8 cellular contexts compared by ENCODE assay signal in the genomic region with DNA sequence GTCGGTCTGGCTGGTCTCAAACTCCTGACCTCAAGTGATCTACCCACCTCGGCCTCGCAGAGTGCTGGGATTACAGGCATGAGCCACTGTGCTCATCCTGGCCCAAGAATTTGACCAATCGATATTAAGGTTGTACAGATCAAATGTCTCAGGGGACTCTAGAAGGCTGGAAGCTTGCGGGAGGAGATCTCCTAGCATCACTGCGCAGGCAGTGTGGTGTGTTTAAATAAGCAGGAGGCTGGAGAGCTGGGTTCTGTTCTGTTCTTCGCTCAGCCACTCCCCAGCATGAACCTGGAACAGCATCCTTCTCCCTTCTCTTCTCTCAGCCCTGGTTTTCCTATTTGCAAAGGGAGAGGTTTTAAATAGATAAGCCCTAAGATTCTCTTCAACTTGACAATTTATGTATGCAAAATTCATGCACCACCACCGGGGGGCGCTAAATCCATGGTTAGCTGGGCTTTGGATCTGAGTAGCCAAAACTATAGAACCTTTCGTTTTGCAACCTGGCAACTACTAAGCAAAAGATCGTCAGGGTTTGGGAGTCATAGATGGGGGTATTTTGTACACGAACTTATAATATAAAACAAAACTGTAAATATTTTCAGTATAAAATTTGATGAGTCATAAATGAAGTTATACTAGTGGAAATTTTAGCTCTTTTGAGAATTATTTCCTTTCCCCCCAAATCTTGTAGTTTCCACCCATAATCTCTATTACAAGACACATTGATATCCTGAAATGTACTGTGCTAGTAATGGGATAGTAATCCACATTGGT.
DNase-seq lines count a peak whose midpoint lies in the region; ATAC-seq and TF ChIP-seq lines count a peak whose summit lies in the region.

No MANE protein-coding gene starts in this region.

- H3K4me1 Mint-ChIP-seq in Caco-2 (ENCODE audit: low read depth, unreplicated experiment) = no peaks in the 10 kb centered on the region

- no peak overlapping the region for H3K4me3 Mint-ChIP-seq in Caco-2 (ENCODE audit: unreplicated experiment)

- no peaks in the 10 kb centered on the region for H3K36me3 ChIP-seq in Caco-2 (ENCODE audit: control insufficient read depth, insufficient read depth, low read length)
- H3K36me3 ChIP-seq in colonic mucosa = no peaks in the 10 kb centered on the region
- no peaks in the 10 kb centered on the region for H3K36me3 ChIP-seq in left lung

- H3K4me1 ChIP-seq in Caco-2 (no peaks in the 10 kb centered on the region), colonic mucosa (no peaks in the 10 kb centered on the region), left lung (peaks cover 0 to 9% of the 10 kb centered on the region in 2 donors)

- H3K27ac ChIP-seq in colonic mucosa (no peak overlapping the region), left lung (no peak overlapping the region)

- H3K9ac ChIP-seq in colonic mucosa (ENCODE audit: low read depth in 2 of 2, low read length in 2 of 2) = no peak overlapping the region

- no peaks in the 10 kb centered on the region for H3K36me3 Mint-ChIP-seq in Caco-2 (ENCODE audit: insufficient read depth, unreplicated experiment)

- intact Hi-C loops in Caco-2 (cut with micrococcal nuclease; ENCODE audit: unreplicated experiment) = loop anchor here (1.0 kb wide), 3 partner anchors 59 to 603 kb away; no protein-coding TSS in a partner anchor
- intact Hi-C loops in colonic mucosa (cut with DNase I) = loop anchor here (1.0 to 2.0 kb wide), 2 partner anchors 152 to 603 kb away; no protein-coding TSS in a partner anchor
- intact Hi-C loops in left lung (cut with DNase I) = loop anchor here in 1 of 2 donors (5.0 kb wide), 1 partner anchor 154 kb away; no protein-coding TSS in a partner anchor

- no peaks in the 10 kb centered on the region for H3K9me3 Mint-ChIP-seq in Caco-2 (ENCODE audit: unreplicated experiment)

- H3K27me3 ChIP-seq in Caco-2 (replicated peaks; ENCODE audit: control insufficient read depth, insufficient read depth, low read length) (no peaks in the 10 kb centered on the region), colonic mucosa (no peaks in the 10 kb centered on the region), left lung (no peaks in the 10 kb centered on the region)

- POLR2A ChIA-PET in Caco-2 (lab: Charles Lee) = no interaction called here

- ATAC-seq in left lung (peak; percentile 92), GM19328 (IDR thresholded peaks at IDR 0.05; ENCODE audit: unreplicated experiment) (no peak)

- TF ChIP-seq CTCF in Caco-2 (IDR thresholded peaks at IDR 0.05; ENCODE audit: insufficient read depth in 1 of 2, low read depth in 1 of 2, low read length in 1 of 2, severe bottlenecking in 1 of 2, unreplicated experiment in 1 of 2) = peak; percentile 60 to 61
- peak; percentile 80 for TF ChIP-seq CTCF in HFF-Myc (IDR thresholded peaks at IDR 0.05; ENCODE audit: low read depth, low read length, missing control alignments)
- TF ChIP-seq CTCF in colonic mucosa (IDR thresholded peaks at IDR 0.05) = peak; percentile 82
- peak; percentile 68 to 80 for TF ChIP-seq CTCF in left lung (IDR thresholded peaks at IDR 0.05)

- no peak overlapping the region for H3K4me3 ChIP-seq in Caco-2 (ENCODE audit: low read depth, low read length)
- no peak overlapping the region for H3K4me3 ChIP-seq in HFF-Myc (replicated peaks; ENCODE audit: low read depth, low read length)
- no peak overlapping the region for H3K4me3 ChIP-seq in colonic mucosa
- H3K4me3 ChIP-seq in left lung = no peak overlapping the region

- no peaks in the 10 kb centered on the region for H3K9me3 ChIP-seq in Caco-2
- no peaks in the 10 kb centered on the region for H3K9me3 ChIP-seq in colonic mucosa
- no peaks in the 10 kb centered on the region for H3K9me3 ChIP-seq in left lung

- CTCF ChIA-PET in Caco-2 (lab: Charles Lee) = interaction anchor here (1.4 kb wide), 1 partner anchor 152 kb away, joined by 5 read pairs; no protein-coding TSS in a partner anchor

- no peaks in the 10 kb centered on the region for H3K27me3 Mint-ChIP-seq in Caco-2 (ENCODE audit: insufficient read depth, unreplicated experiment)

- DNase-seq in Caco-2 = peak; percentile 60 to 66
- DNase-seq in HFF-Myc (ENCODE audit: extremely low read depth, low read depth) = peak; percentile 33
- peak; percentile 93 for DNase-seq in NCI-H510A treated with DMSO at 0.1 percent for 48 hours (lab: John Stamatoyannopoulos, UW)
- DNase-seq in activated CD4-positive, alpha-beta T cell treated with anti-CD3 and anti-CD28 coated beads for 48 hours = peak; percentile 90
- peak; percentile 84 for DNase-seq in colonic mucosa
- DNase-seq in left lung = peak; percentile 73 to 86
- DNase-seq in stimulated activated CD4-positive, alpha-beta T cell treated with anti-CD3 and anti-CD28 coated beads, Interleukin-4, amount 100 ng/mL, for 1 hour = peak; percentile 85

- no peak overlapping the region for H3K27ac Mint-ChIP-seq in Caco-2 (ENCODE audit: unreplicated experiment)

- BruUV-seq in Caco-2 (replicated peaks; lab: Mats Ljungman, UMichigan) = no TSS peak

Comparison
In these comparisons a context has a peak if more than half of its experiments do, and no peak if none do; other contexts are left out.
1. DNase-seq: peak in every context shown above with its lines; median percentile 93 in NCI-H510A treated with DMSO at 0.1 percent for 48 hours; 90 in activated CD4-positive, alpha-beta T cell treated with anti-CD3 and anti-CD28 coated beads for 48 hours; 85 in stimulated activated CD4-positive, alpha-beta T cell treated with anti-CD3 and anti-CD28 coated beads, Interleukin-4, amount 100 ng/mL, for 1 hour; 84 in colonic mucosa; 80 in left lung; 63 in Caco-2; 33 in HFF-Myc.